Comparison of ENCODE assay signal across 20 cellular contexts in the genomic region with DNA sequence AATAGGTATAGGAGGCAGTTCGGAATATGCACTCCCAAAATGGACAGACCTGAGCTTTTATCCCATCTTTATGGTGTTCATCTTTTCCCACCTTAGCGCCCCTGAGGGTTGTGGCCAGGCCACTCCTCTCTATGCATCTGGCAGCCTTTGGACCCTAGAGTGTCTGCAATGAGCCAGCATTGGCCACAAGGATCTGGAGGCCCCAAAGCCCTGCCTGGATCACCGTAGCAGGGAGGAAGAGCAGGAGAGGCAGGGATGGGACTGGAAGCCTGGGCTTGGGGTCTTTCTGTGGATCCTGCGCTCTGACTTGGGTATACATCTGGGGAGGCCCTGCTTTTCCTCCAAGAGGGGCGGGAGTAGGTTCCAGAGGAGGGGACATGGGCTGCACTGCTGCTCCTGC. TPM values are rescaled to one million over a fixed set of nuclear protein-coding genes. Genes with fewer than 3 reads are reported as not detected.
DNase-seq lines count a peak whose midpoint lies in the region; ATAC-seq, FAIRE-seq and TF ChIP-seq lines count a peak whose summit lies in the region.
"Had no signal": no experiment of that assay in that cellular context is flagged by ENCODE, and none has a peak within 500 bp of the region (broad histone marks: within the 10 kb centered on the region; RNA-seq: fewer than 3 reads in every experiment).

No MANE protein-coding gene starts in this region.

- H2BK15ac ChIP-seq in IMR-90 (ENCODE audit: low read depth, low read length), result no peak overlapping the region

- no peak overlapping the region for H3K4me2 ChIP-seq in IMR-90 (ENCODE audit: low read depth, low read length)
- no peak overlapping the region for H3K4me2 ChIP-seq in astrocyte (ENCODE audit: low read length)

- WGBS in IMR-90 (ENCODE audit: extremely low coverage in 2 of 2, insufficient read length in 1 of 2), 2 experiments, result 78% methylated on average over 1 of the region's 5 CpGs; no CpG with 5 or more reads in 1 of the 2 experiments
- 79 to 96% (median 94%) methylated on average over 5 of the region's 5 CpGs for WGBS in spleen, 5 donors
- 88 to 95% (median 93%) methylated on average over 4 to 5 of the region's 5 CpGs for WGBS in adrenal gland, 4 donors

- no peaks in the 10 kb centered on the region for H3K79me2 ChIP-seq in astrocyte (ENCODE audit: insufficient read depth, low read length)

- H2BK20ac ChIP-seq in IMR-90 (ENCODE audit: low read depth, low read length), result no peak overlapping the region

- no peak overlapping the region for H4K91ac ChIP-seq in IMR-90 (ENCODE audit: insufficient read depth, low read depth, low read length)

- no peaks in the 10 kb centered on the region for H3K9me3 Mint-ChIP-seq in astrocyte (ENCODE audit: unreplicated experiment)
- H3K9me3 Mint-ChIP-seq: activated T-cell treated with anti-CD3 and anti-CD28 coated beads, Interleukin-2, amount 50 U/mL, for 24 hours; dendritic cell treated with granulocyte-macrophage colony-stimulating factor and Interleukin-4, amounts not matched to agents 40 ng/mL and 50 ng/mL, for 4 days had no signal

- TF ChIP-seq CTCF in IMR-90 (conservative IDR thresholded peaks at IDR 0.05; ENCODE audit: low read depth, low read length) (no peak), astrocyte (IDR thresholded peaks at IDR 0.05; ENCODE audit: insufficient read depth, low read depth, low read length) (no peak), lower lobe of right lung (IDR thresholded peaks at IDR 0.05) (no peak), spleen (IDR thresholded peaks at IDR 0.05 in 8 of 11, conservative IDR thresholded peaks at IDR 0.05 in 3 of 11) (no peak), adrenal gland (IDR thresholded peaks at IDR 0.05) (no peak)

- H3K4me3 Mint-ChIP-seq in astrocyte (ENCODE audit: unreplicated experiment), result no peak overlapping the region
- H3K4me3 Mint-ChIP-seq: activated T-cell treated with anti-CD3 and anti-CD28 coated beads, Interleukin-2, amount 50 U/mL, for 24 hours; CD14-positive monocyte; dendritic cell treated with granulocyte-macrophage colony-stimulating factor and Interleukin-4, amounts not matched to agents 40 ng/mL and 50 ng/mL, for 4 days had no signal

- no peak overlapping the region for H3K4me3 ChIP-seq in IMR-90 (ENCODE audit: insufficient read depth, low read depth, low read length)
- H3K4me3 ChIP-seq in astrocyte (ENCODE audit: insufficient read depth, low read depth, low read length), result no peak overlapping the region
- H3K4me3 ChIP-seq in lower lobe of right lung, result no peak overlapping the region
- no peak overlapping the region for H3K4me3 ChIP-seq in spleen
- no peak overlapping the region for H3K4me3 ChIP-seq in adrenal gland
- H3K4me3 ChIP-seq: testis had no signal

- H3K36me3 ChIP-seq in IMR-90 (ENCODE audit: control insufficient read depth, insufficient read depth, low read length), result no peaks in the 10 kb centered on the region
- no peaks in the 10 kb centered on the region for H3K36me3 ChIP-seq in astrocyte (ENCODE audit: insufficient read depth, low read length)
- no peaks in the 10 kb centered on the region for H3K36me3 ChIP-seq in lower lobe of right lung
- H3K36me3 ChIP-seq in spleen, result no peaks in the 10 kb centered on the region
- H3K36me3 ChIP-seq in adrenal gland (replicated peaks in 1 of 2), result no peaks in the 10 kb centered on the region

- H2BK120ac ChIP-seq in IMR-90 (ENCODE audit: low read depth, low read length), result no peak overlapping the region

- in situ Hi-C loops in IMR-90 (cut with MboI; ENCODE audit: low sequenced_read_pairs), result no loop called here

- H3K27me3 ChIP-seq in IMR-90 (ENCODE audit: control insufficient read depth, insufficient read depth, low read length) (peaks cover 8% of the 10 kb centered on the region; the same call in 1 of the 2 replicates), astrocyte (ENCODE audit: insufficient read depth, low read length) (no peaks in the 10 kb centered on the region), lower lobe of right lung (ENCODE audit: low read depth) (no peaks in the 10 kb centered on the region), spleen (replicated peaks in 1 of 7) (peaks cover 0 to 4% (median 0%) of the 10 kb centered on the region in 7 donors), adrenal gland (no peaks in the 10 kb centered on the region)
- H3K27me3 ChIP-seq: testis had no signal

- H2AFZ ChIP-seq in IMR-90 (replicated peaks; ENCODE audit: low read length, poor library complexity) (no peak overlapping the region), astrocyte (ENCODE audit: low read depth, low read length) (no peak overlapping the region)

- no peak overlapping the region for H2BK5ac ChIP-seq in IMR-90 (ENCODE audit: low read depth, low read length, poor library complexity, severe bottlenecking)

- POLR2A ChIA-PET in IMR-90 (lab: Charles Lee; ENCODE audit: unreplicated experiment), result no interaction called here

- no peak overlapping the region for H2AK9ac ChIP-seq in IMR-90 (replicated peaks; ENCODE audit: low read depth, low read length, poor library complexity)

- H3K4me1 ChIP-seq in IMR-90 (ENCODE audit: control insufficient read depth, insufficient read depth, low read length) (peaks cover 32% of the 10 kb centered on the region), astrocyte (ENCODE audit: insufficient read depth, low read length) (peaks cover 41% of the 10 kb centered on the region), lower lobe of right lung (peaks cover 31% of the 10 kb centered on the region), spleen (peaks cover 4 to 67% (median 36%) of the 10 kb centered on the region in 6 donors), adrenal gland (replicated peaks in 1 of 2) (peaks cover 1 to 7% of the 10 kb centered on the region in 2 donors)

- H3K18ac ChIP-seq in IMR-90 (ENCODE audit: low read depth, low read length), result no peak overlapping the region

- DNase-seq in IMR-90, result no peak
- no peak for DNase-seq in astrocyte (ENCODE audit: low read depth)
- peak; percentile 9 for DNase-seq in lower lobe of right lung
- peak; percentile 47 for DNase-seq in spleen
- no peak for DNase-seq in anterior cingulate cortex (lab: John Stamatoyannopoulos, UW)
- no peak for DNase-seq in T1000 (lab: John Stamatoyannopoulos, UW)
- no peak for DNase-seq in adrenal gland
- DNase-seq: activated CD4-positive, CD25-positive, alpha-beta regulatory T cell; activated T-cell treated with anti-CD3 and anti-CD28 coated beads, Interleukin-2, amount 50 U/mL, for 24 hours; NCI-H1092 treated with DMSO at 0.1 percent for 48 hours; NCI-H2029 treated with DMSO at 0.1 percent for 48 hours; NCI-H748 treated with DMSO at 0.1 percent for 48 hours; stimulated activated CD4-positive, alpha-beta T cell treated with anti-CD3 and anti-CD28 coated beads, Interleukin-4, amount 100 ng/mL, for 24 hours; stimulated activated naive CD4-positive, alpha-beta T cell treated with Interleukin-2 at 50 U/mL for 16 hours; T-helper 9 cell; testis had no signal

- peaks cover 26% of the 10 kb centered on the region for H3K9me1 ChIP-seq in IMR-90 (ENCODE audit: insufficient read depth, low read length)

- peak overlapping the region; percentile 27 for H2AK5ac ChIP-seq in IMR-90 (ENCODE audit: low read depth, low read length)

- TF ChIP-seq RAD21 in IMR-90 (IDR thresholded peaks at IDR 0.05; ENCODE audit: low read length), result no peak

- H3K36me3 Mint-ChIP-seq in astrocyte (ENCODE audit: low read depth, unreplicated experiment), result no peaks in the 10 kb centered on the region
- H3K36me3 Mint-ChIP-seq: CD14-positive monocyte had no signal

- intact Hi-C loops in IMR-90 (cut with micrococcal nuclease), result no loop called here
- intact Hi-C loops in lower lobe of right lung (cut with DNase I), result no loop called here
- intact Hi-C loops in spleen (cut with DNase I; ENCODE audit: low total_unique reads), result no loop called here
- intact Hi-C loops in adrenal gland (cut with DNase I), result no loop called here

- CTCF ChIA-PET in IMR-90 (lab: Yijun Ruan, JAX), result no interaction called here

- FAIRE-seq in astrocyte (lab: Jason Lieb, UNC), result no peak
- FAIRE-seq: GM19239 had no signal

- no peak overlapping the region for H4K5ac ChIP-seq in IMR-90 (ENCODE audit: low read depth, low read length)

- H4K20me1 ChIP-seq in IMR-90 (ENCODE audit: insufficient read depth, low read length), result no peaks in the 10 kb centered on the region
- no peaks in the 10 kb centered on the region for H4K20me1 ChIP-seq in astrocyte (ENCODE audit: insufficient read depth, low read length)

- H3K79me1 ChIP-seq in IMR-90 (ENCODE audit: low read depth in 1 of 2, low read length in 2 of 2), result no peaks in the 10 kb centered on the region

- H3K27ac Mint-ChIP-seq in astrocyte (ENCODE audit: unreplicated experiment), result peak overlapping the region; percentile 29
- H3K27ac Mint-ChIP-seq: CD14-positive monocyte; dendritic cell treated with granulocyte-macrophage colony-stimulating factor and Interleukin-4, amounts not matched to agents 40 ng/mL and 50 ng/mL, for 4 days had no signal

- 0 out of 2 replicates have a peak, but pooled peaks cover 2% of the 10 kb centered on the region for H3K9me3 ChIP-seq in IMR-90 (ENCODE audit: control insufficient read depth, insufficient read depth, low read length)
- no peaks in the 10 kb centered on the region for H3K9me3 ChIP-seq in astrocyte (ENCODE audit: insufficient read depth, low read depth, low read length)
- H3K9me3 ChIP-seq in lower lobe of right lung, result no peaks in the 10 kb centered on the region
- H3K9me3 ChIP-seq in spleen, result no peaks in the 10 kb centered on the region
- H3K9me3 ChIP-seq in adrenal gland (replicated peaks in 1 of 3), result no peaks in the 10 kb centered on the region
- H3K9me3 ChIP-seq: testis had no signal

- H3K27ac ChIP-seq in IMR-90 (ENCODE audit: insufficient read depth, low read length) (no peak overlapping the region), astrocyte (ENCODE audit: low read depth, low read length) (no peak overlapping the region), lower lobe of right lung (no peak overlapping the region), spleen (peak overlapping the region in 3 of 8 donors; percentile 47 to 68 (median 48)), adrenal gland (no peak overlapping the region)
- H3K27ac ChIP-seq: testis had no signal

- BruUV-seq in IMR-90 (replicated peaks; lab: Mats Ljungman, UMichigan), result no TSS peak

- H3K9ac ChIP-seq in IMR-90 (ENCODE audit: low read depth, low read length) (no peak overlapping the region), astrocyte (ENCODE audit: low read length) (no peak overlapping the region)

- H3K56ac ChIP-seq in IMR-90 (ENCODE audit: extremely low read depth, insufficient read depth, low read length), result no peak overlapping the region

- no peaks in the 10 kb centered on the region for H3K27me3 Mint-ChIP-seq in astrocyte (ENCODE audit: low read depth, unreplicated experiment)

- H3K4me1 Mint-ChIP-seq in astrocyte (ENCODE audit: low read depth, unreplicated experiment), result peaks cover 56% of the 10 kb centered on the region

- dilution Hi-C loops in IMR-90 (cut with HindIII; ENCODE audit: low sequenced_read_pairs, unreplicated experiment), result no loop called here

- H3K14ac ChIP-seq in IMR-90 (replicated peaks; ENCODE audit: low read depth, low read length), result no peak overlapping the region

- no peak overlapping the region for H4K8ac ChIP-seq in IMR-90 (ENCODE audit: low read depth in 2 of 2, low read length in 2 of 2)

- H3K4ac ChIP-seq in IMR-90 (ENCODE audit: low read depth, low read length), result no peak overlapping the region

- H3K23ac ChIP-seq in IMR-90 (ENCODE audit: low read depth, low read length), result no peak overlapping the region

- ATAC-seq in IMR-90 (ENCODE audit: low read depth) (no peak), lower lobe of right lung (no peak)
- ATAC-seq: left cardiac atrium had no signal

- TF ChIP-seq POLR2A in IMR-90 (IDR thresholded peaks at IDR 0.05; ENCODE audit: low read depth, low read length) (no peak), spleen (IDR thresholded peaks at IDR 0.05) (no peak), adrenal gland (IDR thresholded peaks at IDR 0.05) (no peak)

RNA-seq across cellular contexts. Expression of a gene that starts 52.5 kb away (rescaled TPM):
- total RNA-seq in IMR-90 (2012; rRNA removed), result 4.4 and 8.2 TPM in 2 replicates
- polyA plus RNA-seq in IMR-90 (2012; rRNA removed), result 8.4 and 10.6 TPM in 2 replicates
- 3.5 and 6.2 TPM in 2 replicates for polyA plus RNA-seq in IMR-90 (2012; cell fraction: cytosol; rRNA removed)
- polyA plus RNA-seq in IMR-90 (2012; cell fraction: nucleus; rRNA removed; ENCODE audit: low replicate concordance), result 28.4 and 37.6 TPM in 2 replicates
- total RNA-seq in astrocyte, result 84.1 and 98.6 TPM in 2 replicates
- 33.1 TPM for total RNA-seq in lower lobe of right lung
- total RNA-seq in spleen, result 10 to 100 TPM; 31.5 to 77.7 (median 56.2) TPM
- 10 to 100 TPM in 2 of 3 donors, 1 to 10 TPM in 1; 4.5 to 17.1 (median 12.3) TPM for polyA plus RNA-seq in spleen
- total RNA-seq in adrenal gland, result 10 to 100 TPM in 2 of 8 donors, 1 to 10 TPM in 6; 2.7 to 11.7 (median 8.9) TPM
- 10 to 100 TPM in 1 of 3 donors, 1 to 10 TPM in 2; 3.0 to 10.1 (median 9.5) TPM for polyA plus RNA-seq in adrenal gland

Comparison
In these comparisons a context has a peak if more than half of its experiments do, and no peak if none do; other contexts are left out.
1. DNase-seq: peak in lower lobe of right lung (single experiment) and spleen (single experiment); none in IMR-90 (single experiment), astrocyte (single experiment), anterior cingulate cortex (0 of 58), T1000 (single experiment) and adrenal gland (0 of 7).